In the genomic region with DNA sequence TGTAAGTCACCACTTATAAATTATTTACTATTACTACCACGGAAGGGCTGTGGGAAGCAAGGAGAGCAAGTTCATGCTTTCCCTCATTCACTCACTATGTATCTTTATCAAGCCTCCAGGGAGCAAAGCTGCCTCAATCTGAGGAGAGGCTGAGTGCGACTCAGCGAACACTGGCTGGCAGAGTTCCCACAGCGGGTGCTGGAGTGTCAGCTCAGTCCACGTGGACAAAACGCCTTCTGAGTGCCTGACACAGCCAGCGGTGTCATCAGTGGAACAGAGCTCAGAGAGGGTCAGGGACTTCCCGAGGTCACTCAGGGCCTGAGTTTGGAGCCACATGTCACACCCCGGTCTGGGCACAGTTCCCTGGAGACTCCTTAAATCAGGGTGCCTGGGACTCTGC, we compare ENCODE assay signal across 9 cellular contexts. TPM values are rescaled to one million over a fixed set of nuclear protein-coding genes. Genes with fewer than 3 reads are reported as not detected.
DNase-seq lines count a peak whose midpoint lies in the region; ATAC-seq and TF ChIP-seq lines count a peak whose summit lies in the region.
"Had no signal": no experiment of that assay in that cellular context is flagged by ENCODE, and none has a peak within 500 bp of the region (broad histone marks: within the 10 kb centered on the region; RNA-seq: fewer than 3 reads in every experiment).

No MANE protein-coding gene starts in this region.

- in situ Hi-C loops in gastrocnemius medialis (cut with MboI; ENCODE audit: low sequenced_read_pairs in 4 of 4), result loop anchor here in 1 of 4 donors (25.0 kb wide), 1 partner anchor 1819 kb away; no protein-coding TSS in a partner anchor

- no peaks in the 10 kb centered on the region for H3K36me3 ChIP-seq in cardiac muscle cell
- no peaks in the 10 kb centered on the region for H3K36me3 ChIP-seq in gastrocnemius medialis

- POLR2A ChIA-PET in HEK293T (lab: Yijun Ruan, JAX), result no interaction called here

- H3K9me3 ChIP-seq in cardiac muscle cell (ENCODE audit: low read depth), result no peaks in the 10 kb centered on the region
- H3K9me3 ChIP-seq in gastrocnemius medialis, result no peaks in the 10 kb centered on the region
- H3K9me3 ChIP-seq: A549 had no signal

- no peak overlapping the region for H3K4me3 ChIP-seq in cardiac muscle cell
- H3K4me3 ChIP-seq in gastrocnemius medialis, result no peak overlapping the region
- H3K4me3 ChIP-seq: A549 had no signal

- H3K27ac ChIP-seq in cardiac muscle cell, result no peak overlapping the region
- H3K27ac ChIP-seq in gastrocnemius medialis, result no peak overlapping the region
- H3K27ac ChIP-seq: A549 had no signal

- no peak for TF ChIP-seq POLR2A in gastrocnemius medialis (IDR thresholded peaks at IDR 0.05)

- peaks cover 13% of the 10 kb centered on the region for H3K4me1 ChIP-seq in cardiac muscle cell (ENCODE audit: low read depth)
- H3K4me1 ChIP-seq in gastrocnemius medialis, result peaks cover 4 to 6% of the 10 kb centered on the region in 2 donors

- peak; percentile 5 to 65 (median 50) for DNase-seq in NCI-H1417 (lab: John Stamatoyannopoulos, UW)
- no peak for DNase-seq in NCI-H1417 treated with DMSO at 0.1 percent for 48 hours (lab: John Stamatoyannopoulos, UW)
- peak; percentile 17 for DNase-seq in OCI-M1 (lab: John Stamatoyannopoulos, UW)
- DNase-seq in cardiac muscle cell (ENCODE audit: low read depth in 1 of 2, low spot score in 1 of 2), result peak; percentile 66
- peak; percentile 42 to 53 for DNase-seq in gastrocnemius medialis
- DNase-seq in HEK293T (ENCODE audit: extremely low spot score), result no peak
- DNase-seq in AML-193 (lab: John Stamatoyannopoulos, UW), result no peak

- H3K27me3 ChIP-seq in cardiac muscle cell, result no peaks in the 10 kb centered on the region
- H3K27me3 ChIP-seq in gastrocnemius medialis, result no peaks in the 10 kb centered on the region

- ATAC-seq in gastrocnemius medialis (peak; percentile 31 to 46), GM19455 (IDR thresholded peaks at IDR 0.05; ENCODE audit: unreplicated experiment) (no peak)
- ATAC-seq: A549 had no signal

- intact Hi-C loops in gastrocnemius medialis (cut with DNase I; ENCODE audit: low total_unique reads), result loop anchor here (5.0 kb wide), 1 partner anchor 1919 kb away; no protein-coding TSS in a partner anchor

- TF ChIP-seq CTCF in cardiac muscle cell (IDR thresholded peaks at IDR 0.05; ENCODE audit: low read depth, low read length), result no peak
- TF ChIP-seq CTCF in gastrocnemius medialis (IDR thresholded peaks at IDR 0.05 in 4 of 5, conservative IDR thresholded peaks at IDR 0.05 in 1 of 5), result no peak

- CTCF ChIA-PET in HEK293T (lab: Yijun Ruan, JAX), result no interaction called here

TF ChIP-seq in HEK293T, 16 proteins besides CTCF, POLR2A, EP300 and RAD21:
- TF ChIP-seq SP1 (IDR thresholded peaks at IDR 0.05) (no peak), SUZ12 (IDR thresholded peaks at IDR 0.05) (no peak), ELF4 (IDR thresholded peaks at IDR 0.05) (no peak), L3MBTL2 (conservative IDR thresholded peaks at IDR 0.05) (no peak)

RNA-seq across cellular contexts. Expression of a gene that starts 16.9 kb away (rescaled TPM):
- 0.28 and 0.36 TPM in 2 replicates for total RNA-seq in cardiac muscle cell
- polyA plus RNA-seq in cardiac muscle cell, result 1.4 TPM in 1 of 2 replicates, not detected in the other
- total RNA-seq in gastrocnemius medialis, result not detected

RNA-seq across cellular contexts. Expression of a gene that starts 51.0 kb away (rescaled TPM):
- 0.11 and 0.45 TPM in 2 replicates for total RNA-seq in cardiac muscle cell
- polyA plus RNA-seq in cardiac muscle cell, result 0.10 and 3.1 TPM in 2 replicates
- 10 to 100 TPM in 2 of 4 donors, 1 to 10 TPM in 2; 2.3 to 14.8 (median 10.1) TPM for total RNA-seq in gastrocnemius medialis

Comparison
In these comparisons a context has a peak if more than half of its experiments do, and no peak if none do; other contexts are left out.
1. DNase-seq: peak in NCI-H1417 (3 of 3), OCI-M1 (single experiment), cardiac muscle cell (2 of 2) and gastrocnemius medialis (2 of 2); none in NCI-H1417 treated with DMSO at 0.1 percent for 48 hours (single experiment), HEK293T (single experiment) and AML-193 (0 of 2).